ENCODE assay signal across 7 cellular contexts in the genomic region with DNA sequence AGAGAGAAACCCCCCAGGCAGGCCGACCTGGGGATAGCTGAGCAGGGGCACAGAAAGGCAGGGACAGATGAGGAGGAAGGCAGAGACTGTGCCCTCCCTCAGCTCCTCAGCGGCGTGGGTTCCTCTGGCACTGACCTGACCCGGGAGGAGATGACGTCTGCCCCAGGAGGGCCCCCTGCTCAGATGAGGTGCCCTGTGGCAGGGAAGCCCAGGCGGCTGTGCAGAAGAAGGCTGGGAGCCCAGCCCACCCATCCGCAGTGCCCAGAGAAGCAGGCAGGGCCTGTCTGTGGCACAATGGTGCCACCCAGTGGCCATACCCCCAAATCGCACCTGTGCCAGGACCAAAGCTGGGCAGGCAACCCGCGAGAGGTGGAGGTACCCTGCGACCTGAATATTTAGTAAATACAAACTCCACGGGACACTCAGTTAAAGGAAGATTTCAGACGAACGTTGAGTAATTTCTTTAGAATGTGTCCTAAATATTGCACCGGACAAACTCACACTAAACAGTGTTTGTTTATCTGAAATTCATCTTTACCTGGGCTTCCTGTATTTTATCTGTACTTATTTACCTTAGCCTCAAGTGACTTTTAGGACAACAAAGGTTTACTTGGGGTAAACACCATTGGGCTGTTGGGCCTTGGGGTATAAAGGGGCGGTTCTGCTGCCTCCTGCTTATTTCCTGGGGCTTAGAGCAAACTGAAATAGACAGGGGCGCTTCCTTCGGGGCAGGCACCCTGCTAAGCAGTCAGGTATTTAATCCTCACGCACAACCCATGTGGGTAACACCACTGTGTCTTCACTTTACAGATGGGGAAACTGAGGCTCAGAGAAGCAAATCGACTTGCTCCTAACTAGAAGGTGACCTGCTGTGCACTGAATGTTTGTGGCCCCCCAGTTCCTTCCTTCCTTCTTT. TPM values are rescaled to one million over a fixed set of nuclear protein-coding genes. Genes with fewer than 3 reads are reported as not detected.
A peak's percentile ranks its signal among the peaks of the same experiment; 100 is the strongest.
DNase-seq lines count a peak whose midpoint lies in the region; ATAC-seq, FAIRE-seq and TF ChIP-seq lines count a peak whose summit lies in the region.

No MANE protein-coding gene starts in this region.

- H2AFZ ChIP-seq in GM23248 (no peak overlapping the region), Loucy (ENCODE audit: low read length) (peak overlapping the region; percentile 62), HepG2 (ENCODE audit: low read length) (no peak overlapping the region)

- H4K20me1 ChIP-seq in GM23248 (ENCODE audit: insufficient read depth) (no peaks in the 10 kb centered on the region), Loucy (ENCODE audit: insufficient read depth, low read length, poor library complexity, severe bottlenecking) (no peaks in the 10 kb centered on the region), HepG2 (ENCODE audit: insufficient read depth, low read length) (0 out of 2 replicates have a peak, but pooled peaks cover 3% of the 10 kb centered on the region)

- no peak overlapping the region for H3K9ac ChIP-seq in GM23248
- H3K9ac ChIP-seq in Loucy (ENCODE audit: low read depth, low read length, poor library complexity, severe bottlenecking): no peak overlapping the region
- H3K9ac ChIP-seq in HepG2 (ENCODE audit: insufficient read depth, low read depth, low read length): no peak overlapping the region

- no peak for TF ChIP-seq EP300 in HepG2 (IDR thresholded peaks at IDR 0.05; ENCODE audit: low read depth in 2 of 2, low read length in 2 of 2)
- no peak for TF ChIP-seq EP300 in HepG2 (CRISPR knock-in tag; IDR thresholded peaks at IDR 0.05; ENCODE audit: borderline replicate concordance)

- H3K4me3 ChIP-seq in GM23248: no peak overlapping the region
- H3K4me3 ChIP-seq in Loucy (ENCODE audit: low read length, poor library complexity, severe bottlenecking): no peak overlapping the region
- H3K4me3 ChIP-seq in HepG2 (replicated peaks in 1 of 3; ENCODE audit: insufficient read depth in 1 of 3, low read depth in 2 of 3, low read length in 3 of 3): no peak overlapping the region

- H3K27ac ChIP-seq in GM23248 (no peak overlapping the region), HepG2 (ENCODE audit: extremely low read length, insufficient read depth, low read length) (no peak overlapping the region)

- CTCF ChIA-PET in HepG2 (lab: Yijun Ruan, JAX; ENCODE audit: low intra/inter-chr PET ratio, low total read pairs): interaction anchor here (1.6 kb wide), 1 partner anchor 311 kb away, joined by 5 read pairs; no protein-coding TSS in a partner anchor

- H3K4me2 ChIP-seq in GM23248 (ENCODE audit: unreplicated experiment) (no peak overlapping the region), Loucy (ENCODE audit: low read depth, low read length, poor library complexity, severe bottlenecking) (no peak overlapping the region), HepG2 (ENCODE audit: low read depth, low read length) (no peak overlapping the region)

- intact Hi-C loops in HepG2 (cut with micrococcal nuclease; ENCODE audit: unreplicated experiment): loop anchor here (10.0 kb wide), 1 partner anchor 233 kb away; no protein-coding TSS in a partner anchor

- TF ChIP-seq POLR2A in HepG2 (IDR thresholded peaks at IDR 0.05; ENCODE audit: insufficient read depth in 1 of 2, low read depth in 2 of 2, low read length in 2 of 2): no peak

- H3F3A ChIP-seq in GM23248 (ENCODE audit: insufficient read depth) (no peaks in the 10 kb centered on the region), Loucy (ENCODE audit: low read depth) (no peaks in the 10 kb centered on the region)

- ATAC-seq in HepG2: peak; percentile 88

- H3K36me3 ChIP-seq in GM23248 (ENCODE audit: low read depth) (no peaks in the 10 kb centered on the region), Loucy (ENCODE audit: insufficient read depth, low read length) (no peaks in the 10 kb centered on the region), HepG2 (replicated peaks in 1 of 2; ENCODE audit: control insufficient read depth in 1 of 2, insufficient read depth in 2 of 2, low read length in 2 of 2) (no peaks in the 10 kb centered on the region)

- TF ChIP-seq CTCF in Loucy (conservative IDR thresholded peaks at IDR 0.05; ENCODE audit: low read length) (peak; percentile 89), HepG2 (CRISPR knock-in tag; IDR thresholded peaks at IDR 0.05) (peak; percentile 93)

- POLR2A ChIA-PET in HepG2 (lab: Yijun Ruan, JAX): no interaction called here

- H3K9me3 ChIP-seq in GM23248 (ENCODE audit: low read depth): no peaks in the 10 kb centered on the region
- H3K9me3 ChIP-seq in Loucy (ENCODE audit: insufficient read depth, low read depth, low read length): peaks cover 7% of the 10 kb centered on the region; the same call in 1 of the 2 replicates
- H3K9me3 ChIP-seq in HepG2 (ENCODE audit: low read length): no peaks in the 10 kb centered on the region

- in situ Hi-C loops in GM23248 (cut with MboI): no loop called here
- in situ Hi-C loops in HepG2 (cut with HindIII; ENCODE audit: extremely low pct_ligation_motif_present, low pct_unique_long_range_greater_than_20kb): loop anchor here (5.0 kb wide), 1 partner anchor 231 kb away; no protein-coding TSS in a partner anchor

- no TSS peak for BruUV-seq in HepG2 (replicated peaks; lab: Mats Ljungman, UMichigan)

- DNase-seq in GDM1 (lab: John Stamatoyannopoulos, UW): peak; percentile 46
- peak; percentile 63 for DNase-seq in GM23248
- peak; percentile 35 for DNase-seq in activated CD4-positive, CD25-positive, alpha-beta regulatory T cell treated with anti-CD3 and anti-CD28 coated beads, Interleukin-2, amount 50 U/mL, for 16 hours (ENCODE audit: low read depth, low spot score)
- DNase-seq in cerebellar cortex (ENCODE audit: low spot score): peak; percentile 41
- peak; percentile 23 for DNase-seq in HepG2 (ENCODE audit: low spot score)
- DNase-seq in stimulated activated CD4-positive, alpha-beta T cell treated with anti-CD3 and anti-CD28 coated beads, TNF-alpha, amount 100 ng/mL, for 24 hours (ENCODE audit: low read depth in 3 of 3): peak; percentile 48 to 70 (median 49)

- no peak for FAIRE-seq in HepG2 (lab: Jason Lieb, UNC)

- H3K79me2 ChIP-seq in GM23248 (ENCODE audit: insufficient read depth): no peaks in the 10 kb centered on the region
- no peaks in the 10 kb centered on the region for H3K79me2 ChIP-seq in Loucy (ENCODE audit: insufficient read depth, low read length)
- no peaks in the 10 kb centered on the region for H3K79me2 ChIP-seq in HepG2 (ENCODE audit: insufficient read depth, low read length)

- no peaks in the 10 kb centered on the region; the same call in 1 of the 2 replicates for H3K4me1 ChIP-seq in GM23248 (ENCODE audit: insufficient read depth)
- no peaks in the 10 kb centered on the region for H3K4me1 ChIP-seq in Loucy (ENCODE audit: insufficient read depth, low read length, poor library complexity, severe bottlenecking)
- H3K4me1 ChIP-seq in HepG2 (ENCODE audit: insufficient read depth, low read length): no peaks in the 10 kb centered on the region

- H3K9me2 ChIP-seq in GM23248 (ENCODE audit: insufficient read depth) (no peaks in the 10 kb centered on the region), Loucy (replicated peaks; ENCODE audit: low read depth, low read length) (no peaks in the 10 kb centered on the region)

- TF ChIP-seq RAD21 in HepG2 (CRISPR knock-in tag; IDR thresholded peaks at IDR 0.05): peak; percentile 82

- WGBS in GM23248 (ENCODE audit: low coverage in 1 of 2, low lambda C conversion rate in 2 of 2, missing lambda C conversion rate in 2 of 2), 2 experiments: 7 to 9% methylated on average over 19 of the region's 20 CpGs
- 18% methylated on average over 13 of the region's 20 CpGs for WGBS in HepG2 (ENCODE audit: low lambda C conversion rate)

- peaks cover 4% of the 10 kb centered on the region; the same call in 1 of the 2 replicates for H3K27me3 ChIP-seq in GM23248 (replicated peaks; ENCODE audit: insufficient read depth)
- H3K27me3 ChIP-seq in Loucy (ENCODE audit: insufficient read depth, low read length, poor library complexity, severe bottlenecking): no peaks in the 10 kb centered on the region
- H3K27me3 ChIP-seq in HepG2 (ENCODE audit: control insufficient read depth in 1 of 2, insufficient read depth in 2 of 2, low read length in 2 of 2): peaks cover 7 to 33% of the 10 kb centered on the region in 2 experiments; a peak in 4 of 5 replicates

TF ChIP-seq in HepG2, 621 proteins besides CTCF, POLR2A, EP300 and RAD21 (continues in another document):
- TF ChIP-seq CEBPG (CRISPR knock-in tag; IDR thresholded peaks at IDR 0.05): no peak

RNA-seq across cellular contexts. Expression of a gene that starts 46.5 kb away (rescaled TPM):
- not detected in 2 replicates for total RNA-seq in GM23248 (2014; rRNA removed; shearing (Covaris generic))
- polyA plus RNA-seq in GM23248 (2016; fragmentation: Nextera tagmentation; extraction: Ambion mirVana) (not detected in 2 replicates), HepG2 (2011; rRNA removed) (not detected in 2 replicates)
- total RNA-seq in HepG2 (2016; rRNA removed; fragmentation: Illumina TruSeq; extraction: Trizol): not detected in 2 replicates
- total RNA-seq in HepG2 (2016; cell fraction: cytosol; rRNA removed; fragmentation: Illumina TruSeq; extraction: Trizol; ENCODE audit: low read depth): not detected in 2 replicates
- not detected in 2 replicates for total RNA-seq in HepG2 (2016; cell fraction: insoluble cytoplasmic fraction; rRNA removed; fragmentation: Illumina TruSeq; extraction: Trizol)
- not detected in 2 replicates for total RNA-seq in HepG2 (2016; cell fraction: membrane; rRNA removed; fragmentation: Illumina TruSeq; extraction: Trizol)
- not detected in 2 replicates for total RNA-seq in HepG2 (2016; cell fraction: nucleus; rRNA removed; fragmentation: Illumina TruSeq; extraction: Trizol)
- not detected in 2 replicates for polyA plus RNA-seq in HepG2 (2011; cell fraction: cytosol; rRNA removed)
- polyA plus RNA-seq in HepG2 (2011; cell fraction: nucleus; rRNA removed): not detected in 2 replicates
- not detected in 2 replicates for polyA plus RNA-seq in HepG2 (2012)
- not detected in 2 replicates for polyA plus RNA-seq in HepG2 (2016; cell fraction: cytosol; fragmentation: Illumina TruSeq; extraction: Trizol; ENCODE audit: low read depth)
- polyA plus RNA-seq in HepG2 (2016; cell fraction: insoluble cytoplasmic fraction; fragmentation: Illumina TruSeq; extraction: Trizol; ENCODE audit: low read depth): not detected in 2 replicates
- polyA plus RNA-seq in HepG2 (2016; cell fraction: membrane; fragmentation: Illumina TruSeq; extraction: Trizol; ENCODE audit: low read depth): not detected in 2 replicates
- not detected in 2 replicates for polyA plus RNA-seq in HepG2 (2016; cell fraction: nucleus; fragmentation: Illumina TruSeq; extraction: Trizol; ENCODE audit: insufficient read depth, low read depth)
- polyA minus RNA-seq in HepG2 (2011; rRNA and poly(A)+ RNA removed; ENCODE audit: low replicate concordance): not detected in 2 replicates
- not detected in 2 replicates for polyA minus RNA-seq in HepG2 (2011; cell fraction: cytosol; rRNA and poly(A)+ RNA removed)
- not detected in 2 replicates for polyA minus RNA-seq in HepG2 (2011; cell fraction: nucleus; rRNA and poly(A)+ RNA removed)
